Comparison of ENCODE assay signal across 1 cellular context in genomic region chr16:692356-693108, GRCh38.
TF ChIP-seq lines count a peak whose summit lies in the region.

No MANE protein-coding gene starts in this region.

TF ChIP-seq in HCT116, 20 proteins besides CTCF, POLR2A, EP300 and RAD21 (continued from another document):
- TF ChIP-seq ZBTB33 (IDR thresholded peaks at IDR 0.05; ENCODE audit: extremely low read depth, insufficient replicate concordance, low read length): no peak
- no peak; the same call in 1 of the 2 replicates for TF ChIP-seq POLR2AphosphoS5 (IDR thresholded peaks at IDR 0.05; ENCODE audit: low read depth, low read length)
- TF ChIP-seq EZH2phosphoT487 (IDR thresholded peaks at IDR 0.05; ENCODE audit: borderline replicate concordance): no peak
- no peak for TF ChIP-seq SP1 (IDR thresholded peaks at IDR 0.05; ENCODE audit: low read depth)
- TF ChIP-seq ATF3 (IDR thresholded peaks at IDR 0.05): no peak
- no peak for TF ChIP-seq EGR1 (IDR thresholded peaks at IDR 0.05; ENCODE audit: low read depth)
- no peak for TF ChIP-seq YY1 (IDR thresholded peaks at IDR 0.05; ENCODE audit: extremely low read depth, insufficient replicate concordance, low read depth, low read length)
- TF ChIP-seq EZH2 (IDR thresholded peaks at IDR 0.05): no peak
- no peak for TF ChIP-seq CEBPB (IDR thresholded peaks at IDR 0.05; ENCODE audit: low read depth)
- no peak for TF ChIP-seq JUND (IDR thresholded peaks at IDR 0.05)
- no peak for TF ChIP-seq SRF (IDR thresholded peaks at IDR 0.05; ENCODE audit: low read depth)
- TF ChIP-seq TCF7L2 (IDR thresholded peaks at IDR 0.05; ENCODE audit: borderline replicate concordance, extremely low read depth, insufficient read depth, insufficient read length): no peak
